31 cellular contexts compared by ENCODE assay signal in genomic region chr2:223928113-223929006, GRCh38. TPM values are rescaled to one million over a fixed set of nuclear protein-coding genes. Genes with fewer than 3 reads are reported as not detected.
DNase-seq lines count a peak whose midpoint lies in the region; ATAC-seq and TF ChIP-seq lines count a peak whose summit lies in the region.
"Had no signal": no experiment of that assay in that cellular context is flagged by ENCODE, and none has a peak within 500 bp of the region (broad histone marks: within the 10 kb centered on the region; RNA-seq: fewer than 3 reads in every experiment).

No MANE protein-coding gene starts in this region.

- H2BK15ac ChIP-seq in IMR-90 (ENCODE audit: low read depth, low read length), result no peak overlapping the region

- H3K4me1 ChIP-seq in IMR-90 (ENCODE audit: control insufficient read depth, insufficient read depth, low read length), result peaks cover 15% of the 10 kb centered on the region
- H3K4me1 ChIP-seq in trophoblast cell (ENCODE audit: control insufficient read depth in 1 of 2, insufficient read depth in 2 of 2, low read length in 2 of 2), result peaks cover 0 to 3% of the 10 kb centered on the region in 2 experiments

- CTCF ChIA-PET in activated CD8-positive, alpha-beta T cell treated with anti-CD3 and anti-CD28 coated beads, Interleukin-2, amount 10 ng/mL, durations not matched to agents 7 days and 5 days (lab: Charles Lee), result no interaction called here
- CTCF ChIA-PET in activated CD8-positive, alpha-beta T cell treated with anti-CD3 and anti-CD28 coated beads for 36 hours (lab: Charles Lee), result no interaction called here
- CTCF ChIA-PET in IMR-90 (lab: Yijun Ruan, JAX), result no interaction called here

- TF ChIP-seq POLR2A in IMR-90 (IDR thresholded peaks at IDR 0.05; ENCODE audit: low read depth, low read length), result no peak

- 60% methylated on average over 1 of the region's 7 CpGs; no CpG with 5 or more reads in 1 of the 2 experiments for WGBS in IMR-90 (ENCODE audit: extremely low coverage in 2 of 2, insufficient read length in 1 of 2), 2 experiments
- WGBS in trophoblast cell (ENCODE audit: extremely low coverage, insufficient coverage, insufficient read length), result no CpG with 5 or more reads among the region's 7 CpGs

- no TSS peak for BruUV-seq in IMR-90 (replicated peaks; lab: Mats Ljungman, UMichigan)

- H4K8ac ChIP-seq in IMR-90 (ENCODE audit: low read depth in 2 of 2, low read length in 2 of 2) (no peak overlapping the region), trophoblast cell (ENCODE audit: low read depth, low read length) (no peak overlapping the region)

- no peak overlapping the region for H2BK20ac ChIP-seq in IMR-90 (ENCODE audit: low read depth, low read length)

- no peak overlapping the region for H3K4me2 ChIP-seq in IMR-90 (ENCODE audit: low read depth, low read length)
- no peak overlapping the region for H3K4me2 ChIP-seq in trophoblast cell (ENCODE audit: low read length)

- no peak for TF ChIP-seq RAD21 in IMR-90 (IDR thresholded peaks at IDR 0.05; ENCODE audit: low read length)

- peak overlapping the region; percentile 34 for H2AK9ac ChIP-seq in IMR-90 (replicated peaks; ENCODE audit: low read depth, low read length, poor library complexity)

- H3K36me3 Mint-ChIP-seq in activated CD8-positive, alpha-beta T cell treated with anti-CD3 and anti-CD28 coated beads, Interleukin-2, amount 10 ng/mL, durations not matched to agents 7 days and 5 days (ENCODE audit: low read depth), result peaks cover 19% of the 10 kb centered on the region
- H3K36me3 Mint-ChIP-seq in activated CD8-positive, alpha-beta T cell treated with anti-CD3 and anti-CD28 coated beads for 36 hours (ENCODE audit: low read depth), result peaks cover 11% of the 10 kb centered on the region
- H3K36me3 Mint-ChIP-seq in effector memory CD8-positive, alpha-beta T cell (ENCODE audit: insufficient read depth), result peaks cover 3% of the 10 kb centered on the region

- H2BK12ac ChIP-seq in trophoblast cell (ENCODE audit: low read length), result no peak overlapping the region

- POLR2A ChIA-PET in activated CD8-positive, alpha-beta T cell treated with anti-CD3 and anti-CD28 coated beads, Interleukin-2, amount 10 ng/mL, durations not matched to agents 7 days and 5 days (lab: Charles Lee), result interaction anchor here (1.2 kb wide), 1 partner anchor 13 kb away, joined by 4 read pairs; no protein-coding TSS in a partner anchor
- POLR2A ChIA-PET in activated CD8-positive, alpha-beta T cell treated with anti-CD3 and anti-CD28 coated beads for 36 hours (lab: Charles Lee), result no interaction called here
- POLR2A ChIA-PET in IMR-90 (lab: Charles Lee; ENCODE audit: unreplicated experiment), result no interaction called here

- H3K4ac ChIP-seq in IMR-90 (ENCODE audit: low read depth, low read length) (no peak overlapping the region), trophoblast cell (ENCODE audit: low read depth, low read length) (peak overlapping the region; percentile 64)

- H2AK5ac ChIP-seq in IMR-90 (ENCODE audit: low read depth, low read length), result peak overlapping the region; percentile 43; the same call in 1 of the 2 replicates
- H2AK5ac ChIP-seq in trophoblast cell (ENCODE audit: low read length), result no peak overlapping the region

- H3K23ac ChIP-seq in IMR-90 (ENCODE audit: low read depth, low read length), result no peak overlapping the region
- no peak overlapping the region for H3K23ac ChIP-seq in trophoblast cell (ENCODE audit: low read length)

- H3K4me3 ChIP-seq in IMR-90 (ENCODE audit: insufficient read depth, low read depth, low read length) (no peak overlapping the region), trophoblast cell (ENCODE audit: low read depth, low read length) (no peak overlapping the region)
- H3K4me3 ChIP-seq: cardiac muscle cell, heart right ventricle, K562, MG63, SJSA1, testis, uterus had no signal

- H3K9me1 ChIP-seq in IMR-90 (ENCODE audit: insufficient read depth, low read length), result peaks cover 13% of the 10 kb centered on the region

- no peak for ATAC-seq in activated CD8-positive, alpha-beta T cell treated with anti-CD3 and anti-CD28 coated beads, Interleukin-2, amount 10 ng/mL, durations not matched to agents 7 days and 5 days
- ATAC-seq in activated CD8-positive, alpha-beta T cell treated with anti-CD3 and anti-CD28 coated beads for 36 hours, result no peak
- ATAC-seq in IMR-90 (ENCODE audit: low read depth) (no peak), GM19023 (IDR thresholded peaks at IDR 0.05; ENCODE audit: unreplicated experiment) (no peak), HG03097 (IDR thresholded peaks at IDR 0.05; ENCODE audit: low FRiP score, unreplicated experiment) (no peak)
- no peak for ATAC-seq in effector memory CD8-positive, alpha-beta T cell (replicated peaks)
- ATAC-seq: K562 had no signal

- peaks cover under 1% of the 10 kb centered on the region for H3K79me2 ChIP-seq in trophoblast cell (ENCODE audit: control insufficient read depth, insufficient read depth, low read length, poor library complexity)

- no peak for DNase-seq in activated CD8-positive, alpha-beta T cell treated with anti-CD3 and anti-CD28 coated beads, Interleukin-2, amount 10 ng/mL, durations not matched to agents 7 days and 5 days
- DNase-seq in activated CD8-positive, alpha-beta T cell treated with anti-CD3 and anti-CD28 coated beads for 36 hours, result no peak
- DNase-seq in IMR-90 (no peak), trophoblast cell (no peak), NCI-H524 (lab: John Stamatoyannopoulos, UW) (no peak)
- no peak for DNase-seq in effector memory CD8-positive, alpha-beta T cell
- DNase-seq: activated CD8-positive, alpha-beta memory T cell treated with anti-CD3 and anti-CD28 coated beads for 24 hours; activated naive CD4-positive, alpha-beta T cell; activated T-cell treated with anti-CD3 and anti-CD28 coated beads, Interleukin-2, amount 50 U/mL, for 24 hours; aorta; COR-L47; cortex of kidney; DMS79 treated with DMSO at 0.1 percent for 48 hours; foreskin fibroblast; GF-D8; heart right ventricle; kidney glomerular epithelial cell; MG63; NCI-H1417; NCI-H2081; NCI-H446; RPMI8226; stimulated activated naive CD4-positive, alpha-beta T cell treated with Interleukin-2 at 50 U/mL for 16 hours; testis; uterus had no signal

- in situ Hi-C loops in IMR-90 (cut with MboI; ENCODE audit: low sequenced_read_pairs), result no loop called here

- H3K9me3 Mint-ChIP-seq in activated CD8-positive, alpha-beta T cell treated with anti-CD3 and anti-CD28 coated beads, Interleukin-2, amount 10 ng/mL, durations not matched to agents 7 days and 5 days (ENCODE audit: insufficient read depth), result no peaks in the 10 kb centered on the region
- H3K9me3 Mint-ChIP-seq in activated CD8-positive, alpha-beta T cell treated with anti-CD3 and anti-CD28 coated beads for 36 hours, result peaks cover 2% of the 10 kb centered on the region
- H3K9me3 Mint-ChIP-seq in effector memory CD8-positive, alpha-beta T cell, result no peaks in the 10 kb centered on the region
- H3K9me3 Mint-ChIP-seq: activated T-cell treated with anti-CD3 and anti-CD28 coated beads, Interleukin-2, amount 50 U/mL, for 24 hours had no signal

- H4K5ac ChIP-seq in IMR-90 (ENCODE audit: low read depth, low read length), result no peak overlapping the region; the same call in 1 of the 2 replicates

- H3K27me3 ChIP-seq in IMR-90 (ENCODE audit: control insufficient read depth, insufficient read depth, low read length) (no peaks in the 10 kb centered on the region), trophoblast cell (ENCODE audit: insufficient read depth, low read length) (no peaks in the 10 kb centered on the region)
- H3K27me3 ChIP-seq: cardiac muscle cell, heart right ventricle, MG63, SJSA1, testis, uterus had no signal

- H3K27me3 Mint-ChIP-seq in activated CD8-positive, alpha-beta T cell treated with anti-CD3 and anti-CD28 coated beads, Interleukin-2, amount 10 ng/mL, durations not matched to agents 7 days and 5 days (ENCODE audit: low read depth), result no peaks in the 10 kb centered on the region
- no peaks in the 10 kb centered on the region for H3K27me3 Mint-ChIP-seq in activated CD8-positive, alpha-beta T cell treated with anti-CD3 and anti-CD28 coated beads for 36 hours
- no peaks in the 10 kb centered on the region for H3K27me3 Mint-ChIP-seq in effector memory CD8-positive, alpha-beta T cell
- H3K27me3 Mint-ChIP-seq: activated T-cell treated with anti-CD3 and anti-CD28 coated beads, Interleukin-2, amount 50 U/mL, for 24 hours; progenitor cell of endocrine pancreas had no signal

- H3K14ac ChIP-seq in IMR-90 (replicated peaks; ENCODE audit: low read depth, low read length) (no peak overlapping the region), trophoblast cell (ENCODE audit: low read length) (no peak overlapping the region)

- peaks cover 13 to 70% of the 10 kb centered on the region in 2 experiments; a peak in 3 of 4 replicates for H3K79me1 ChIP-seq in IMR-90 (ENCODE audit: low read depth in 1 of 2, low read length in 2 of 2)
- H3K79me1 ChIP-seq in trophoblast cell (ENCODE audit: low read length), result peaks cover 5% of the 10 kb centered on the region

- TF ChIP-seq CTCF in activated CD8-positive, alpha-beta T cell treated with anti-CD3 and anti-CD28 coated beads for 36 hours (IDR thresholded peaks at IDR 0.05), result no peak
- TF ChIP-seq CTCF in IMR-90 (conservative IDR thresholded peaks at IDR 0.05; ENCODE audit: low read depth, low read length), result no peak

- H4K20me1 ChIP-seq in IMR-90 (ENCODE audit: insufficient read depth, low read length), result peaks cover 50% of the 10 kb centered on the region

- H3K9ac ChIP-seq in IMR-90 (ENCODE audit: low read depth, low read length) (no peak overlapping the region), trophoblast cell (ENCODE audit: low read length) (no peak overlapping the region)

- H2AFZ ChIP-seq in IMR-90 (replicated peaks; ENCODE audit: low read length, poor library complexity), result no peak overlapping the region
- no peak overlapping the region for H2AFZ ChIP-seq in trophoblast cell (ENCODE audit: insufficient read depth, low read length, poor library complexity)

- H3K27ac ChIP-seq in IMR-90 (ENCODE audit: insufficient read depth, low read length), result no peak overlapping the region
- peak overlapping the region; percentile 4 for H3K27ac ChIP-seq in trophoblast cell (ENCODE audit: low read depth, low read length)
- H3K27ac ChIP-seq: cardiac muscle cell, heart right ventricle, SJSA1, testis, uterus had no signal

- no peak overlapping the region; the same call in 1 of the 2 replicates for H3K18ac ChIP-seq in IMR-90 (ENCODE audit: low read depth, low read length)
- peak overlapping the region; percentile 33 for H3K18ac ChIP-seq in trophoblast cell (ENCODE audit: low read length)

- H3K36me3 ChIP-seq in IMR-90 (ENCODE audit: control insufficient read depth, insufficient read depth, low read length) (no peaks in the 10 kb centered on the region), trophoblast cell (ENCODE audit: control insufficient read depth in 1 of 2, insufficient read depth in 2 of 2, low read length in 2 of 2) (peaks cover 0 to 2% of the 10 kb centered on the region in 2 experiments)
- H3K36me3 ChIP-seq: cardiac muscle cell, heart right ventricle, uterus had no signal

- intact Hi-C loops in activated CD8-positive, alpha-beta T cell treated with anti-CD3 and anti-CD28 coated beads for 36 hours (cut with micrococcal nuclease), result no loop called here
- intact Hi-C loops in IMR-90 (cut with micrococcal nuclease), result no loop called here

- H2BK5ac ChIP-seq in IMR-90 (ENCODE audit: low read depth, low read length, poor library complexity, severe bottlenecking), result no peak overlapping the region
- no peak overlapping the region for H2BK5ac ChIP-seq in trophoblast cell (ENCODE audit: low read depth, low read length, poor library complexity)

- no peak overlapping the region for H3K4me3 Mint-ChIP-seq in activated CD8-positive, alpha-beta T cell treated with anti-CD3 and anti-CD28 coated beads, Interleukin-2, amount 10 ng/mL, durations not matched to agents 7 days and 5 days
- H3K4me3 Mint-ChIP-seq in activated CD8-positive, alpha-beta T cell treated with anti-CD3 and anti-CD28 coated beads for 36 hours, result no peak overlapping the region
- H3K4me3 Mint-ChIP-seq in effector memory CD8-positive, alpha-beta T cell, result peak overlapping the region in 1 of 2 donors; percentile 68
- H3K4me3 Mint-ChIP-seq: activated T-cell treated with anti-CD3 and anti-CD28 coated beads, Interleukin-2, amount 50 U/mL, for 24 hours had no signal

- H3K56ac ChIP-seq in IMR-90 (ENCODE audit: extremely low read depth, insufficient read depth, low read length), result no peak overlapping the region

- peak overlapping the region; percentile 67 for H3K27ac Mint-ChIP-seq in activated CD8-positive, alpha-beta T cell treated with anti-CD3 and anti-CD28 coated beads, Interleukin-2, amount 10 ng/mL, durations not matched to agents 7 days and 5 days
- no peak overlapping the region for H3K27ac Mint-ChIP-seq in activated CD8-positive, alpha-beta T cell treated with anti-CD3 and anti-CD28 coated beads for 36 hours
- H3K27ac Mint-ChIP-seq in effector memory CD8-positive, alpha-beta T cell, result peak overlapping the region; percentile 15 to 80
- H3K27ac Mint-ChIP-seq: progenitor cell of endocrine pancreas had no signal

- H3K4me1 Mint-ChIP-seq in activated CD8-positive, alpha-beta T cell treated with anti-CD3 and anti-CD28 coated beads, Interleukin-2, amount 10 ng/mL, durations not matched to agents 7 days and 5 days (ENCODE audit: low read depth), result peaks cover 40% of the 10 kb centered on the region
- peaks cover 45% of the 10 kb centered on the region for H3K4me1 Mint-ChIP-seq in activated CD8-positive, alpha-beta T cell treated with anti-CD3 and anti-CD28 coated beads for 36 hours (ENCODE audit: low read depth)
- H3K4me1 Mint-ChIP-seq in effector memory CD8-positive, alpha-beta T cell (ENCODE audit: low read depth in 2 of 2), result peaks cover 25 to 51% of the 10 kb centered on the region in 2 donors

- H3K9me3 ChIP-seq in IMR-90 (ENCODE audit: control insufficient read depth, insufficient read depth, low read length) (no peaks in the 10 kb centered on the region; the same call in none of the 2 replicates), trophoblast cell (ENCODE audit: insufficient read depth, low read depth, low read length) (no peaks in the 10 kb centered on the region)
- H3K9me3 ChIP-seq: testis had no signal

- dilution Hi-C loops in IMR-90 (cut with HindIII; ENCODE audit: low sequenced_read_pairs, unreplicated experiment), result no loop called here

- no peak overlapping the region; the same call in 1 of the 2 replicates for H4K91ac ChIP-seq in IMR-90 (ENCODE audit: insufficient read depth, low read depth, low read length)
- H4K91ac ChIP-seq in trophoblast cell (ENCODE audit: low read depth, low read length), result no peak overlapping the region

- H4K12ac ChIP-seq in trophoblast cell (ENCODE audit: low read depth, low read length), result no peak overlapping the region

- no peak overlapping the region for H2BK120ac ChIP-seq in IMR-90 (ENCODE audit: low read depth, low read length)
- no peak overlapping the region for H2BK120ac ChIP-seq in trophoblast cell (ENCODE audit: insufficient read depth, low read length, poor library complexity)

RNA-seq across cellular contexts. Expression of gene WDFY1, which starts 16.8 kb away (rescaled TPM):
- 10 to 100 TPM; 41.5 to 47.1 TPM for total RNA-seq in activated CD8-positive, alpha-beta T cell treated with anti-CD3 and anti-CD28 coated beads, Interleukin-2, amount 10 ng/mL, durations not matched to agents 7 days and 5 days
- 10 to 100 TPM; 20.8 to 23.1 TPM for total RNA-seq in activated CD8-positive, alpha-beta T cell treated with anti-CD3 and anti-CD28 coated beads for 36 hours
- total RNA-seq in IMR-90 (2012; rRNA removed), result 93.6 and 115 TPM in 2 replicates
- 29.5 and 35.6 TPM in 2 replicates for polyA plus RNA-seq in IMR-90 (2012; rRNA removed)
- 11.5 and 21.4 TPM in 2 replicates for polyA plus RNA-seq in IMR-90 (2012; cell fraction: cytosol; rRNA removed)
- polyA plus RNA-seq in IMR-90 (2012; cell fraction: nucleus; rRNA removed; ENCODE audit: low replicate concordance), result 77.1 and 110 TPM in 2 replicates
- polyA plus RNA-seq in trophoblast cell (2013), result 27.3 and 28.3 TPM in 2 replicates

RNA-seq across cellular contexts. Expression of gene MRPL44, which starts 28.9 kb away (rescaled TPM):
- total RNA-seq in activated CD8-positive, alpha-beta T cell treated with anti-CD3 and anti-CD28 coated beads, Interleukin-2, amount 10 ng/mL, durations not matched to agents 7 days and 5 days, result 10 to 100 TPM; 29.0 to 30.5 TPM
- total RNA-seq in activated CD8-positive, alpha-beta T cell treated with anti-CD3 and anti-CD28 coated beads for 36 hours, result 10 to 100 TPM; 37.8 to 40.4 TPM
- total RNA-seq in IMR-90 (2012; rRNA removed), result 20.1 and 30.3 TPM in 2 replicates
- polyA plus RNA-seq in IMR-90 (2012; rRNA removed), result 13.9 and 18.6 TPM in 2 replicates
- polyA plus RNA-seq in IMR-90 (2012; cell fraction: cytosol; rRNA removed), result 6.0 and 8.4 TPM in 2 replicates
- 2.0 and 6.5 TPM in 2 replicates for polyA plus RNA-seq in IMR-90 (2012; cell fraction: nucleus; rRNA removed; ENCODE audit: low replicate concordance)
- 28.2 and 28.9 TPM in 2 replicates for polyA plus RNA-seq in trophoblast cell (2013)
